8 cellular contexts compared by ENCODE assay signal in genomic region chr19:54136086-54136863, GRCh38. TPM values are rescaled to one million over a fixed set of nuclear protein-coding genes. Genes with fewer than 3 reads are reported as not detected.
DNase-seq lines count a peak whose midpoint lies in the region; ATAC-seq and TF ChIP-seq lines count a peak whose summit lies in the region.

No MANE protein-coding gene starts in this region.

- no peak overlapping the region for H3K9ac ChIP-seq in parathyroid adenoma

- H3K4me3 ChIP-seq in SJSA1 (peak overlapping the region; percentile 37), esophagus muscularis mucosa (peak overlapping the region; percentile 51 to 98 (median 59)), parathyroid adenoma (ENCODE audit: low read depth, low read length) (peak overlapping the region; percentile 62)

- ATAC-seq in activated T-cell treated with anti-CD3 and anti-CD28 coated beads, Interleukin-2, amount 50 U/mL, for 72 hours (replicated peaks in 1 of 2), result no peak

- H3K27ac Mint-ChIP-seq in activated T-cell treated with anti-CD3 and anti-CD28 coated beads, Interleukin-2, amount 50 U/mL, for 72 hours, result no peak overlapping the region

- TF ChIP-seq EP300 in esophagus muscularis mucosa (IDR thresholded peaks at IDR 0.05), result no peak

- no peaks in the 10 kb centered on the region for H3K27me3 Mint-ChIP-seq in activated T-cell treated with anti-CD3 and anti-CD28 coated beads, Interleukin-2, amount 50 U/mL, for 72 hours (ENCODE audit: low read depth)

- 5% methylated on average over 29 of the region's 30 CpGs for WGBS in esophagus muscularis mucosa

- H3K9me3 ChIP-seq in SJSA1 (replicated peaks), result no peaks in the 10 kb centered on the region
- H3K9me3 ChIP-seq in esophagus muscularis mucosa, result no peaks in the 10 kb centered on the region
- H3K9me3 ChIP-seq in parathyroid adenoma (ENCODE audit: control insufficient read depth, low read length), result no peaks in the 10 kb centered on the region

- H3K36me3 ChIP-seq in SJSA1 (peaks cover 43% of the 10 kb centered on the region), esophagus muscularis mucosa (peaks cover 8 to 38% (median 26%) of the 10 kb centered on the region in 4 donors), parathyroid adenoma (ENCODE audit: control insufficient read depth, insufficient read depth, low read length) (no peaks in the 10 kb centered on the region)

- peaks cover 18% of the 10 kb centered on the region for H3K79me2 ChIP-seq in parathyroid adenoma

- peak overlapping the region; percentile 85 for H2AFZ ChIP-seq in parathyroid adenoma

- intact Hi-C loops in esophagus muscularis mucosa (cut with DNase I), result no loop called here

- H3K4me2 ChIP-seq in parathyroid adenoma (ENCODE audit: low read length), result peak overlapping the region; percentile 95

- H3K9me3 Mint-ChIP-seq in activated T-cell treated with anti-CD3 and anti-CD28 coated beads, Interleukin-2, amount 50 U/mL, for 72 hours, result no peaks in the 10 kb centered on the region

- TF ChIP-seq CTCF in esophagus muscularis mucosa (IDR thresholded peaks at IDR 0.05) (no peak), parathyroid adenoma (IDR thresholded peaks at IDR 0.05) (no peak)

- H3K4me3 Mint-ChIP-seq in activated T-cell treated with anti-CD3 and anti-CD28 coated beads, Interleukin-2, amount 50 U/mL, for 72 hours, result peak overlapping the region; percentile 90 to 97

- H3K27ac ChIP-seq in SJSA1 (no peak overlapping the region), esophagus muscularis mucosa (replicated peaks in 1 of 4) (peak overlapping the region; percentile 54 to 76 (median 58)), parathyroid adenoma (peak overlapping the region; percentile 54)

- H3K4me1 Mint-ChIP-seq in activated T-cell treated with anti-CD3 and anti-CD28 coated beads, Interleukin-2, amount 50 U/mL, for 72 hours (ENCODE audit: low read depth), result peaks cover 38% of the 10 kb centered on the region

- H3K4me1 ChIP-seq in SJSA1 (replicated peaks) (peaks cover 18% of the 10 kb centered on the region), esophagus muscularis mucosa (peaks cover 28 to 47% (median 43%) of the 10 kb centered on the region in 4 donors), parathyroid adenoma (peaks cover 7% of the 10 kb centered on the region)

- no peak for TF ChIP-seq POLR2A in esophagus muscularis mucosa (IDR thresholded peaks at IDR 0.05; ENCODE audit: low read depth)

- H3K27me3 ChIP-seq in SJSA1 (replicated peaks) (no peaks in the 10 kb centered on the region), esophagus muscularis mucosa (no peaks in the 10 kb centered on the region), parathyroid adenoma (ENCODE audit: control insufficient read depth, insufficient read depth, low read length) (no peaks in the 10 kb centered on the region)

- peaks cover 6 to 7% of the 10 kb centered on the region in 2 donors for H3K36me3 Mint-ChIP-seq in activated T-cell treated with anti-CD3 and anti-CD28 coated beads, Interleukin-2, amount 50 U/mL, for 72 hours (ENCODE audit: insufficient read depth in 2 of 2)

- DNase-seq in activated T-cell treated with anti-CD3 and anti-CD28 coated beads, Interleukin-2, amount 50 U/mL, for 72 hours, result no peak
- DNase-seq in activated T-cell treated with anti-CD3 and anti-CD28 coated beads for 4 hours (no peak), SJSA1 (ENCODE audit: low read depth in 1 of 2, low spot score in 2 of 2) (peak in 1 of 2 experiments; percentile 35), esophagus muscularis mucosa (ENCODE audit: extremely low spot score) (no peak), foreskin melanocyte (no peak), NCI-H1092 treated with DMSO at 0.1 percent for 48 hours (lab: John Stamatoyannopoulos, UW) (no peak), GF-D8 (lab: John Stamatoyannopoulos, UW) (no peak)

RNA-seq across cellular contexts. Expression of gene CNOT3, which starts 1.3 kb away (rescaled TPM):
- total RNA-seq in activated T-cell treated with anti-CD3 and anti-CD28 coated beads, Interleukin-2, amount 50 U/mL, for 72 hours, result 100 to 1,000 TPM in 1 of 2 donors, 10 to 100 TPM in 1; 84.5 to 107 TPM
- total RNA-seq in SJSA1 (2014; rRNA removed; shearing (Covaris generic)), result 13.9 and 14.2 TPM in 2 replicates
- total RNA-seq in esophagus muscularis mucosa, result 10 to 100 TPM; 15.1 to 25.3 (median 21.1) TPM

RNA-seq across cellular contexts. Expression of gene PRPF31, which starts 20.7 kb away (rescaled TPM):
- 10 to 100 TPM; 55.0 to 55.6 TPM for total RNA-seq in activated T-cell treated with anti-CD3 and anti-CD28 coated beads, Interleukin-2, amount 50 U/mL, for 72 hours
- total RNA-seq in SJSA1 (2014; rRNA removed; shearing (Covaris generic)), result 70.6 and 79.9 TPM in 2 replicates
- 10 to 100 TPM; 44.9 to 64.3 (median 56.0) TPM for total RNA-seq in esophagus muscularis mucosa

RNA-seq across cellular contexts. Expression of gene TFPT, which starts 20.8 kb away (rescaled TPM):
- 10 to 100 TPM; 36.0 to 38.8 TPM for total RNA-seq in activated T-cell treated with anti-CD3 and anti-CD28 coated beads, Interleukin-2, amount 50 U/mL, for 72 hours
- total RNA-seq in SJSA1 (2014; rRNA removed; shearing (Covaris generic)), result 31.7 and 48.5 TPM in 2 replicates
- 10 to 100 TPM; 10.8 to 26.6 (median 19.8) TPM for total RNA-seq in esophagus muscularis mucosa

RNA-seq across cellular contexts. Expression of gene LENG1, which starts 23.2 kb away (rescaled TPM):
- total RNA-seq in activated T-cell treated with anti-CD3 and anti-CD28 coated beads, Interleukin-2, amount 50 U/mL, for 72 hours, result 1 to 10 TPM; 2.9 to 3.7 TPM
- total RNA-seq in SJSA1 (2014; rRNA removed; shearing (Covaris generic)), result 15.8 and 18.9 TPM in 2 replicates
- total RNA-seq in esophagus muscularis mucosa, result 10 to 100 TPM in 3 of 4 donors, 1 to 10 TPM in 1; 10.0 to 12.7 (median 11.5) TPM

RNA-seq across cellular contexts. Expression of gene NDUFA3, which starts 33.6 kb away (rescaled TPM):
- 10 to 100 TPM; 40.6 to 52.6 TPM for total RNA-seq in activated T-cell treated with anti-CD3 and anti-CD28 coated beads, Interleukin-2, amount 50 U/mL, for 72 hours
- 24.2 and 51.7 TPM in 2 replicates for total RNA-seq in SJSA1 (2014; rRNA removed; shearing (Covaris generic))
- 10 to 100 TPM in 3 of 4 donors, 1 to 10 TPM in 1; 9.1 to 50.9 (median 26.4) TPM for total RNA-seq in esophagus muscularis mucosa
